9 cellular contexts compared by ENCODE assay signal in genomic region chr1:110874303-110875215, GRCh38. TPM values are rescaled to one million over a fixed set of nuclear protein-coding genes. Genes with fewer than 3 reads are reported as not detected.
DNase-seq lines count a peak whose midpoint lies in the region; ATAC-seq, FAIRE-seq and TF ChIP-seq lines count a peak whose summit lies in the region.
"Had no signal": no experiment of that assay in that cellular context is flagged by ENCODE, and none has a peak within 500 bp of the region (broad histone marks: within the 10 kb centered on the region; RNA-seq: fewer than 3 reads in every experiment).

No MANE protein-coding gene starts in this region.

- WGBS in small intestine, 3 donors, result 18 to 30% (median 30%) methylated on average over 3 of the region's 3 CpGs

- H3K9me3 ChIP-seq in small intestine (ENCODE audit: control insufficient read depth, low read depth), result no peaks in the 10 kb centered on the region

- TF ChIP-seq CTCF in NB4 (IDR thresholded peaks at IDR 0.05; ENCODE audit: low read depth, low read length) (no peak), nephron progenitor cell (IDR thresholded peaks at IDR 0.05) (no peak)

- peak overlapping the region; percentile 51 to 92 for H3K27ac ChIP-seq in small intestine (ENCODE audit: low read depth in 1 of 2, low read length in 1 of 2)

- H3K9me3 Mint-ChIP-seq in nephron progenitor cell, result no peaks in the 10 kb centered on the region

- FAIRE-seq in small intestine (lab: Jason Lieb, UNC), result no peak

- ATAC-seq in GM18867 (IDR thresholded peaks at IDR 0.05; ENCODE audit: unreplicated experiment), result peak; percentile 14
- ATAC-seq in HG02571 (IDR thresholded peaks at IDR 0.05; ENCODE audit: unreplicated experiment), result no peak
- ATAC-seq: HCT116 had no signal

- H3K4me1 ChIP-seq in small intestine (ENCODE audit: control insufficient read depth in 2 of 2, insufficient read depth in 1 of 2, low read depth in 1 of 2, low read length in 1 of 2), result peaks cover 0 to 3% of the 10 kb centered on the region in 2 donors

- no peaks in the 10 kb centered on the region for H3K36me3 ChIP-seq in small intestine (ENCODE audit: control insufficient read depth in 2 of 2, insufficient read depth in 2 of 2, low read length in 2 of 2)

- H3K4me1 Mint-ChIP-seq in nephron progenitor cell, result peaks cover 4% of the 10 kb centered on the region

- no peaks in the 10 kb centered on the region for H3K27me3 ChIP-seq in small intestine (ENCODE audit: control insufficient read depth in 2 of 2, insufficient read depth in 2 of 2, low read length in 2 of 2)

- no peaks in the 10 kb centered on the region for H3K36me3 Mint-ChIP-seq in nephron progenitor cell (ENCODE audit: low read depth)

- no peak for TF ChIP-seq POLR2A in NB4 (IDR thresholded peaks at IDR 0.05; ENCODE audit: extremely low read depth, insufficient read length)

- H3K27me3 Mint-ChIP-seq in nephron progenitor cell (ENCODE audit: low read depth, poor library complexity), result no peaks in the 10 kb centered on the region

- H3K4me3 Mint-ChIP-seq in nephron progenitor cell, result no peak overlapping the region

- H3K27ac Mint-ChIP-seq in nephron progenitor cell, result no peak overlapping the region

- DNase-seq in NB4 (ENCODE audit: low read depth) (peak; percentile 84), small intestine (peak; percentile 30), NCI-H2107 treated with DMSO at 0.1 percent for 48 hours (lab: John Stamatoyannopoulos, UW; ENCODE audit: unreplicated experiment) (no peak), nephron progenitor cell (no peak)
- peak; percentile 47 for DNase-seq in central memory CD4-positive, alpha-beta T cell
- DNase-seq: NCI-H1105 had no signal

- H3K4me3 ChIP-seq in NB4 (ENCODE audit: low read depth, low read length) (peak overlapping the region; percentile 92), small intestine (ENCODE audit: low read depth in 1 of 2, low read length in 2 of 2) (peak overlapping the region; percentile 41 to 48)

RNA-seq across cellular contexts. Expression of gene CD53, which starts 1.6 kb away (rescaled TPM):
- 10 to 100 TPM in 2 of 3 donors, 1 to 10 TPM in 1; 9.6 to 35.8 (median 18.9) TPM for polyA plus RNA-seq in small intestine

Comparison
In these comparisons a context has a peak if more than half of its experiments do, and no peak if none do; other contexts are left out.
1. DNase-seq: peak in NB4 (single experiment), central memory CD4-positive, alpha-beta T cell (single experiment) and small intestine (single experiment); none in NCI-H2107 treated with DMSO at 0.1 percent for 48 hours (single experiment) and nephron progenitor cell (single experiment).